In genomic region chr11:8805256-8805655, GRCh38 we compare ENCODE assay signal across 24 cellular contexts.
DNase-seq lines count a peak whose midpoint lies in the region; ATAC-seq, FAIRE-seq and TF ChIP-seq lines count a peak whose summit lies in the region.
"Had no signal": no experiment of that assay in that cellular context is flagged by ENCODE, and none has a peak within 500 bp of the region (broad histone marks: within the 10 kb centered on the region; RNA-seq: fewer than 3 reads in every experiment).

No MANE protein-coding gene starts in this region.

- H3K27me3 ChIP-seq in H1 (replicated peaks in 1 of 4; ENCODE audit: control insufficient read depth in 3 of 4, extremely low read depth in 1 of 4, insufficient read depth in 3 of 4, low read length in 3 of 4) = no peaks in the 10 kb centered on the region
- no peaks in the 10 kb centered on the region for H3K27me3 ChIP-seq in neural progenitor cell
- H3K27me3 ChIP-seq in thoracic aorta (replicated peaks; ENCODE audit: insufficient read depth) = no peaks in the 10 kb centered on the region
- H3K27me3 ChIP-seq: body of pancreas, colonic mucosa had no signal

- TF ChIP-seq RAD21 in H1 (IDR thresholded peaks at IDR 0.05 in 1 of 2, conservative IDR thresholded peaks at IDR 0.05 in 1 of 2; ENCODE audit: low read depth in 2 of 2, low read length in 2 of 2) = no peak

- DNase-seq in MV-4-11 (lab: John Stamatoyannopoulos, UW) (peak; percentile 23), H1 (ENCODE audit: low read depth in 1 of 2, low spot score in 2 of 2) (no peak), neural progenitor cell (ENCODE audit: low spot score) (no peak), thoracic aorta (ENCODE audit: low spot score) (no peak), DMS153 treated with DMSO at 0.1 percent for 48 hours (lab: John Stamatoyannopoulos, UW; ENCODE audit: unreplicated experiment) (no peak), GM19239 (ENCODE audit: insufficient read length, low spot score) (no peak), GM20000 (ENCODE audit: low spot score) (no peak)
- DNase-seq: activated CD4-positive, alpha-beta T cell treated with anti-CD3 and anti-CD28 coated beads, Interleukin-2, amount 50 U/mL, for 1 hour; activated CD8-positive, alpha-beta memory T cell treated with anti-CD3 and anti-CD28 coated beads, Interleukin-2, amount 50 U/mL, for 4 hours; activated naive CD8-positive, alpha-beta T cell treated with anti-CD3 and anti-CD28 coated beads, Interleukin-2, amount 10 ng/mL, durations not matched to agents 7 days and 5 days; body of pancreas; CD4-positive, alpha-beta memory T cell; colonic mucosa; DMS153; GF-D8; H7; immature natural killer cell; KG1; NCI-H187; SHP77 treated with DMSO at 0.1 percent for 48 hours; stimulated activated CD4-positive, alpha-beta T cell treated with anti-CD3 and anti-CD28 coated beads, Interleukin-2, amount 100 ng/mL, for 48 hours had no signal

- H3K27ac ChIP-seq in H1 (ENCODE audit: low read depth, low read length) = no peak overlapping the region
- H3K27ac ChIP-seq in neural progenitor cell = no peak overlapping the region
- H3K27ac ChIP-seq in thoracic aorta = peak overlapping the region; percentile 65 to 91
- H3K27ac ChIP-seq: colonic mucosa had no signal

- no peak overlapping the region for H3K56ac ChIP-seq in H1 (replicated peaks; ENCODE audit: insufficient read length, low read depth, low read length)

- peaks cover 6 to 9% (median 7%) of the 10 kb centered on the region in 4 experiments; a peak in 5 of 7 replicates for H3K4me1 ChIP-seq in H1 (replicated peaks in 1 of 4; ENCODE audit: control insufficient read depth in 3 of 4, insufficient read depth in 4 of 4, low read length in 3 of 4)
- H3K4me1 ChIP-seq in neural progenitor cell = peaks cover 35% of the 10 kb centered on the region
- peaks cover 23 to 75% of the 10 kb centered on the region in 2 donors for H3K4me1 ChIP-seq in thoracic aorta (ENCODE audit: control insufficient read depth in 1 of 2, low read depth in 2 of 2)

- H2AFZ ChIP-seq in H1 (ENCODE audit: low read length) (no peak overlapping the region), neural progenitor cell (replicated peaks) (no peak overlapping the region)

- TF ChIP-seq CTCF in H1 (IDR thresholded peaks at IDR 0.05; ENCODE audit: control extremely low read depth in 1 of 3, insufficient read depth in 1 of 3, low read depth in 1 of 3, low read length in 3 of 3) = no peak
- no peak for TF ChIP-seq CTCF in neural progenitor cell (IDR thresholded peaks at IDR 0.05)
- no peak for TF ChIP-seq CTCF in thoracic aorta (IDR thresholded peaks at IDR 0.05)
- no peak for TF ChIP-seq CTCF in GM20000 (IDR thresholded peaks at IDR 0.05; ENCODE audit: extremely low read depth, missing control alignments)

- CTCF ChIA-PET in H1 (lab: Charles Lee; ENCODE audit: partially characterized antibody) = interaction anchor here (0.7 to 3.0 kb wide), 3 partner anchors 11 to 214 kb away, joined by 3 to 16 read pairs (median 3); no protein-coding TSS in a partner anchor

- no peak overlapping the region for H3K23ac ChIP-seq in H1 (ENCODE audit: insufficient read length)

- H3K36me3 Mint-ChIP-seq in neural progenitor cell = peaks cover 17% of the 10 kb centered on the region
- H3K36me3 Mint-ChIP-seq: activated naive CD8-positive, alpha-beta T cell treated with anti-CD3 and anti-CD28 coated beads, Interleukin-2, amount 10 ng/mL, durations not matched to agents 7 days and 5 days; CD4-positive, alpha-beta memory T cell; immature natural killer cell had no signal

- H3K27ac Mint-ChIP-seq in neural progenitor cell = peak overlapping the region; percentile 6
- H3K27ac Mint-ChIP-seq: activated naive CD8-positive, alpha-beta T cell treated with anti-CD3 and anti-CD28 coated beads, Interleukin-2, amount 10 ng/mL, durations not matched to agents 7 days and 5 days; activated T-helper 2 cell treated with anti-CD3 and anti-CD28 coated beads, Interferon-gamma antibody, Interleukin-2, Interleukin-4, amounts not matched to agents 10 μg/mL and 5 μg/mL and 100 μg/mL, durations not matched to agents 14 hours and 24 hours and 36 hours; CD4-positive, alpha-beta memory T cell; immature natural killer cell; stimulated activated naive CD8-positive, alpha-beta T cell treated with anti-CD3 and anti-CD28 coated beads, Interleukin-15, Interleukin-2, amounts not matched to agents 100 ng/mL and 50 ng/mL, for 24 hours had no signal

- peaks cover 57% of the 10 kb centered on the region for H3K4me1 Mint-ChIP-seq in neural progenitor cell

- no peak overlapping the region for H2BK5ac ChIP-seq in H1 (ENCODE audit: low read depth, low read length)

- no peaks in the 10 kb centered on the region for H3K27me3 Mint-ChIP-seq in neural progenitor cell (ENCODE audit: insufficient read depth, low read depth)

- 83% methylated on average over 4 of the region's 4 CpGs; no CpG with 5 or more reads in 1 of the 2 experiments for WGBS in H1 (ENCODE audit: extremely low coverage in 1 of 2, insufficient coverage in 1 of 2, insufficient read length in 1 of 2, insufficient replicate concordance in 2 of 2, low coverage in 1 of 2, low lambda C conversion rate in 2 of 2, missing lambda C conversion rate in 1 of 2), 2 experiments

- H3K9ac ChIP-seq in H1 (replicated peaks in 1 of 4; ENCODE audit: extremely low read depth in 1 of 4, low read depth in 3 of 4, low read length in 3 of 4) (no peak overlapping the region), neural progenitor cell (no peak overlapping the region)

- no peak overlapping the region for H2BK120ac ChIP-seq in H1 (replicated peaks; ENCODE audit: low read depth, low read length)

- peaks cover 2% of the 10 kb centered on the region; the same call in 1 of the 2 replicates for H3K23me2 ChIP-seq in H1 (ENCODE audit: low read depth, low read length)

- H3K4me3 Mint-ChIP-seq in neural progenitor cell = no peak overlapping the region
- H3K4me3 Mint-ChIP-seq: activated naive CD8-positive, alpha-beta T cell treated with anti-CD3 and anti-CD28 coated beads, Interleukin-2, amount 10 ng/mL, durations not matched to agents 7 days and 5 days; CD4-positive, alpha-beta memory T cell; immature natural killer cell; stimulated activated naive CD8-positive, alpha-beta T cell treated with anti-CD3 and anti-CD28 coated beads, Interleukin-15, Interleukin-2, amounts not matched to agents 100 ng/mL and 50 ng/mL, for 24 hours had no signal

- no peak overlapping the region for H3K4ac ChIP-seq in H1 (replicated peaks; ENCODE audit: insufficient read length, low read depth, low read length)

- H3K79me2 ChIP-seq in H1 (ENCODE audit: control insufficient read depth in 1 of 2, insufficient read depth in 2 of 2, low read length in 2 of 2) = no peaks in the 10 kb centered on the region; a peak in 2 of 4 replicates
- peaks cover 7% of the 10 kb centered on the region for H3K79me2 ChIP-seq in neural progenitor cell (ENCODE audit: low read depth)

- no peak overlapping the region for H4K8ac ChIP-seq in H1 (ENCODE audit: extremely low read depth, insufficient read depth, low read length)

- H4K91ac ChIP-seq in H1 (replicated peaks; ENCODE audit: insufficient read length, low read length) = no peak overlapping the region

- no peak overlapping the region for H3K4me2 ChIP-seq in H1 (ENCODE audit: insufficient read depth in 1 of 2, low read depth in 2 of 2, low read length in 2 of 2)
- no peak overlapping the region for H3K4me2 ChIP-seq in neural progenitor cell

- H3K18ac ChIP-seq in H1 (ENCODE audit: extremely low read depth, low read length) = no peak overlapping the region

- H2BK12ac ChIP-seq in H1 (ENCODE audit: low read depth, low read length) = no peak overlapping the region

- FAIRE-seq in H1 (lab: Jason Lieb, UNC) (no peak), GM19239 (lab: Jason Lieb, UNC) (no peak)

- no peak for TF ChIP-seq POLR2A in H1 (IDR thresholded peaks at IDR 0.05; ENCODE audit: control extremely low read depth in 1 of 2, low read depth in 2 of 2, low read length in 2 of 2)

- H3K79me1 ChIP-seq in H1 (ENCODE audit: low read depth, low read length) = peaks cover 4% of the 10 kb centered on the region

- no peak for ATAC-seq in thoracic aorta (ENCODE audit: insufficient number of reproducible peaks, low FRiP score, low read depth)
- ATAC-seq: body of pancreas had no signal

- H2AK5ac ChIP-seq in H1 (ENCODE audit: low read depth, low read length) = no peak overlapping the region

- no peak overlapping the region for H3K4me3 ChIP-seq in H1 (ENCODE audit: extremely low read depth in 1 of 4, insufficient read depth in 2 of 4, low read depth in 3 of 4, low read length in 4 of 4)
- H3K4me3 ChIP-seq in neural progenitor cell = no peak overlapping the region
- H3K4me3 ChIP-seq in thoracic aorta = no peak overlapping the region
- H3K4me3 ChIP-seq: body of pancreas, colonic mucosa, lung had no signal

- H3K36me3 ChIP-seq in H1 (ENCODE audit: control insufficient read depth in 2 of 4, insufficient read depth in 4 of 4, low read length in 3 of 4) (no peaks in the 10 kb centered on the region), neural progenitor cell (no peaks in the 10 kb centered on the region), thoracic aorta (no peaks in the 10 kb centered on the region)
- H3K36me3 ChIP-seq: colonic mucosa had no signal

- H4K5ac ChIP-seq in H1 (ENCODE audit: insufficient read length, low read depth, low read length) = no peak overlapping the region

- no peak overlapping the region for H2BK15ac ChIP-seq in H1 (ENCODE audit: low read length)

- H3K9me3 ChIP-seq in H1 (ENCODE audit: insufficient read depth in 2 of 2, low read depth in 1 of 2, low read length in 1 of 2) = no peaks in the 10 kb centered on the region
- H3K9me3 ChIP-seq in neural progenitor cell (ENCODE audit: low read depth) = no peaks in the 10 kb centered on the region
- H3K9me3 ChIP-seq in thoracic aorta = no peaks in the 10 kb centered on the region
- H3K9me3 ChIP-seq: body of pancreas, colonic mucosa had no signal

- H2BK20ac ChIP-seq in H1 (ENCODE audit: low read length) = 0 out of 2 replicates have a peak overlapping the region, but pooled peaks have one; percentile 21

- H3K9me3 Mint-ChIP-seq in neural progenitor cell = no peaks in the 10 kb centered on the region
- H3K9me3 Mint-ChIP-seq: activated naive CD8-positive, alpha-beta T cell treated with anti-CD3 and anti-CD28 coated beads, Interleukin-2, amount 10 ng/mL, durations not matched to agents 7 days and 5 days; activated T-helper 2 cell treated with anti-CD3 and anti-CD28 coated beads, Interferon-gamma antibody, Interleukin-2, Interleukin-4, amounts not matched to agents 10 μg/mL and 5 μg/mL and 100 μg/mL, durations not matched to agents 14 hours and 24 hours and 36 hours; immature natural killer cell; stimulated activated naive CD8-positive, alpha-beta T cell treated with anti-CD3 and anti-CD28 coated beads, Interleukin-15, Interleukin-2, amounts not matched to agents 100 ng/mL and 50 ng/mL, for 24 hours had no signal

- peaks cover 0 to 2% of the 10 kb centered on the region in 2 experiments for H4K20me1 ChIP-seq in H1 (replicated peaks in 1 of 2; ENCODE audit: control insufficient read depth in 1 of 2, insufficient read depth in 2 of 2, low read length in 2 of 2)
- peaks cover 33% of the 10 kb centered on the region for H4K20me1 ChIP-seq in neural progenitor cell (ENCODE audit: low read depth)

- H3F3A ChIP-seq in neural progenitor cell (ENCODE audit: low read depth) = peaks cover 14% of the 10 kb centered on the region

- H3K14ac ChIP-seq in H1 (ENCODE audit: insufficient read length) = no peak overlapping the region

- POLR2A ChIA-PET in H1 (lab: Charles Lee; ENCODE audit: partially characterized antibody) = no interaction called here

- no peak for TF ChIP-seq EP300 in H1 (IDR thresholded peaks at IDR 0.05; ENCODE audit: borderline replicate concordance in 1 of 2, low read depth in 2 of 2, low read length in 2 of 2)

Comparison
In these comparisons a context has a peak if more than half of its experiments do, and no peak if none do; other contexts are left out.
1. H3K27ac ChIP-seq: peak in thoracic aorta (2 of 2); none in H1 (single experiment) and neural progenitor cell (single experiment).